Comparison of ENCODE assay signal across 22 cellular contexts in the genomic region with DNA sequence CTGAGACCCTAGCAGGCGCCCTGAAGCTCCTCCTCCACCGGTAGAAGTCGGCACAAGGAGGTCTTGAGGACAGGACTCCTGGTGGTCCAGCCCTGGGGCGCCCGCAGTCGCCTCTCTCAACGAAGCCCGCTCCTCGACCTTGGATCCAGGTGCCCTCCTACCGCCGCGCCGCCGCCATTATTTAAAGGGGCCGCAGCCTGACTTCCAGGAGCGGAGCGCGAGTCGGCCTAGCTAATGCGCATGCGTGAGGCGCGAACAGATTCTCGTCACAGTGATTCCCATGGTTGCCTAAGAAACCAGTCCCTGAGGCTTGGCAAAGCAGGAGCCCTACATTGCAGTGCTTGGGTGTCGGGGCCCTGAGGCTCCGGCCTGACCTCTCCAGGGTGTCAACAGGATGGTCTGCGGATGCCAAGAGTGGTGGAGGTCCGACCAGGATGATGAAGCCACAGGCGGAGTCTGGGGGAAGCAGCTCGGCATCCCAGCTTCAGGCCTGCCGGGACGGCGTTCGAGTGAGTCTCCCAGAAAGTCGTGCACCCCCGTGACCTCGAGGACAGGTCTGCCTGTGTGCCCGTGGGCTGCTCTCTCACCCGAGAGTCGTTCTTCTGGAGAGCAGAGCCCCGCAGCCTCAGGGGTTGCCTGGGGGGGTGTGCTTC.
A peak's percentile ranks its signal among the peaks of the same experiment; 100 is the strongest.
DNase-seq lines count a peak whose midpoint lies in the region; ATAC-seq, FAIRE-seq and TF ChIP-seq lines count a peak whose summit lies in the region.
"Had no signal": no experiment of that assay in that cellular context is flagged by ENCODE, and none has a peak within 500 bp of the region (broad histone marks: within the 10 kb centered on the region; RNA-seq: fewer than 3 reads in every experiment).

No MANE protein-coding gene starts in this region.

- H3K36me3 ChIP-seq in K562 (ENCODE audit: control insufficient read depth, insufficient read depth, low read length) (no peaks in the 10 kb centered on the region), subcutaneous abdominal adipose tissue (ENCODE audit: control insufficient read depth in 5 of 5, insufficient read depth in 5 of 5, low read length in 5 of 5) (peaks cover 0 to 4% (median 0%) of the 10 kb centered on the region in 5 donors)
- H3K36me3 ChIP-seq: BLaER1 treated with 17β-estradiol and CSF1 and Interleukin-3, amounts not matched to agents 10 nM and 100 nM had no signal

- CTCF ChIA-PET in K562 (lab: Yijun Ruan, JAX; ENCODE audit: low intra/inter-chr PET ratio) = no interaction called here

- H3K9ac ChIP-seq in K562 (ENCODE audit: insufficient read depth in 1 of 2, low read depth in 2 of 2, low read length in 2 of 2) (no peak overlapping the region), subcutaneous abdominal adipose tissue (ENCODE audit: low read length in 5 of 5) (no peak overlapping the region)
- H3K9ac ChIP-seq: BLaER1 treated with 17β-estradiol and CSF1 and Interleukin-3, amounts not matched to agents 10 nM and 100 nM had no signal

- H3K4me1 ChIP-seq in K562 (replicated peaks in 1 of 2; ENCODE audit: control insufficient read depth in 2 of 2, insufficient read depth in 2 of 2, low read length in 2 of 2) (peaks cover 0 to 9% of the 10 kb centered on the region in 2 experiments; a peak in 1 of 5 replicates), subcutaneous abdominal adipose tissue (ENCODE audit: control insufficient read depth in 5 of 5, insufficient read depth in 5 of 5, low read length in 5 of 5) (peaks cover 0 to 7% (median 3%) of the 10 kb centered on the region in 5 donors)
- H3K4me1 ChIP-seq: A549; BLaER1 treated with 17β-estradiol and CSF1 and Interleukin-3, amounts not matched to agents 10 nM and 100 nM; Caco-2 had no signal

- H4K20me1 ChIP-seq in K562 (replicated peaks; ENCODE audit: control insufficient read depth, insufficient read depth, low read length) = no peaks in the 10 kb centered on the region
- H4K20me1 ChIP-seq: BLaER1 treated with 17β-estradiol and CSF1 and Interleukin-3, amounts not matched to agents 10 nM and 100 nM had no signal

- POLR2A ChIA-PET in K562 (lab: Yijun Ruan, JAX) = interaction anchor here (0.6 kb wide), 1 partner anchor 1284 kb away, joined by 3 read pairs; no protein-coding TSS in a partner anchor

- ATAC-seq in K562 = no peak
- ATAC-seq in HG02840 (IDR thresholded peaks at IDR 0.05; ENCODE audit: low FRiP score, unreplicated experiment) = no peak
- ATAC-seq: A549; CD8-positive, alpha-beta T cell; GM12878 had no signal

- H3K4me3 ChIP-seq in K562 = peak overlapping the region; percentile 7; the same call in 1 of the 2 replicates
- peak overlapping the region in 3 of 5 donors; percentile 3 to 27 (median 5) for H3K4me3 ChIP-seq in subcutaneous abdominal adipose tissue (ENCODE audit: low read depth in 1 of 5, low read length in 5 of 5)
- H3K4me3 ChIP-seq: A549; BLaER1 treated with 17β-estradiol and CSF1 and Interleukin-3, amounts not matched to agents 10 nM and 100 nM; GM12878 had no signal

- no peak for TF ChIP-seq CTCF in K562 (IDR thresholded peaks at IDR 0.05 in 2 of 3, conservative IDR thresholded peaks at IDR 0.05 in 1 of 3; ENCODE audit: insufficient read depth in 2 of 3, low read depth in 1 of 3, low read length in 3 of 3)

- H3K9me1 ChIP-seq in K562 (ENCODE audit: control insufficient read depth, insufficient read depth, low read length) = no peaks in the 10 kb centered on the region

- H3K4me2 ChIP-seq in K562 (ENCODE audit: insufficient read depth, low read length) = no peak overlapping the region
- H3K4me2 ChIP-seq: A549; BLaER1 treated with 17β-estradiol and CSF1 and Interleukin-3, amounts not matched to agents 10 nM and 100 nM had no signal

- H3K9me3 ChIP-seq in K562 (replicated peaks; ENCODE audit: control insufficient read depth, insufficient read depth, low read depth, low read length) (no peaks in the 10 kb centered on the region; the same call in 1 of the 2 replicates), subcutaneous abdominal adipose tissue (ENCODE audit: control insufficient read depth in 5 of 5, low read length in 5 of 5) (peaks cover 23 to 93% (median 89%) of the 10 kb centered on the region in 5 donors)

- no peak for FAIRE-seq in K562 (lab: Jason Lieb, UNC)
- FAIRE-seq: A549, D721Med, GM12878, GM12892, GM18507 had no signal

- in situ Hi-C loops in K562 (cut with MboI) = no loop called here

- TF ChIP-seq RAD21 in K562 (CRISPR knock-in tag; conservative IDR thresholded peaks at IDR 0.05 in 1 of 2, IDR thresholded peaks at IDR 0.05 in 1 of 2) = no peak

- no TSS peak for BruUV-seq in K562 (replicated peaks; lab: Mats Ljungman, UMichigan)

- no peaks in the 10 kb centered on the region for H3K79me2 ChIP-seq in K562 (ENCODE audit: control insufficient read depth, insufficient read depth, low read length)

- H3K27me3 ChIP-seq in K562 (ENCODE audit: control insufficient read depth in 2 of 2, insufficient read depth in 2 of 2, low read length in 2 of 2) (no peaks in the 10 kb centered on the region), subcutaneous abdominal adipose tissue (ENCODE audit: control insufficient read depth in 5 of 5, insufficient read depth in 4 of 5, low read length in 5 of 5) (no peaks in the 10 kb centered on the region)
- H3K27me3 ChIP-seq: BLaER1 treated with 17β-estradiol and CSF1 and Interleukin-3, amounts not matched to agents 10 nM and 100 nM had no signal

- H2AFZ ChIP-seq in K562 (ENCODE audit: low read depth, low read length) = no peak overlapping the region

- H3K27ac ChIP-seq in K562 (ENCODE audit: extremely low read depth, low read depth, low read length) (no peak overlapping the region), subcutaneous abdominal adipose tissue (ENCODE audit: low read depth, low read length) (no peak overlapping the region)
- H3K27ac ChIP-seq: 22Rv1; A549; BLaER1 treated with 17β-estradiol and CSF1 and Interleukin-3, amounts not matched to agents 10 nM and 100 nM; C4-2B had no signal

- intact Hi-C loops in K562 (cut with micrococcal nuclease) = no loop called here

- no peak for TF ChIP-seq POLR2A in K562 (conservative IDR thresholded peaks at IDR 0.05)

- TF ChIP-seq EP300 in K562 (IDR thresholded peaks at IDR 0.05; ENCODE audit: low read length) = no peak

- 2% methylated on average over 24 of the region's 41 CpGs for WGBS in K562 (ENCODE audit: insufficient coverage, low coverage, missing lambda C conversion rate)

- DNase-seq in Daoy (ENCODE audit: low read depth) (peak; percentile 26), K562 (ENCODE audit: extremely low read depth in 1 of 4, low spot score in 3 of 4) (peak in 1 of 4 experiments; percentile 6), NCI-H2029 treated with DMSO at 0.1 percent for 48 hours (lab: John Stamatoyannopoulos, UW) (no peak)
- DNase-seq in activated CD4-positive, CD25-positive, alpha-beta regulatory T cell treated with anti-CD3 and anti-CD28 coated beads, Interleukin-2, amount 50 U/mL, for 72 hours = no peak
- DNase-seq: AML-193; Caco-2; Calu3; CD4-positive, alpha-beta T cell; CD8-positive, alpha-beta T cell; DMS79 treated with DMSO at 0.1 percent for 48 hours; EL; GDM1 had no signal

TF ChIP-seq in K562, 482 proteins besides CTCF, POLR2A, EP300 and RAD21:
- peak in 1 of 3 experiments; percentile 28 for TF ChIP-seq YY1 (IDR thresholded peaks at IDR 0.05; ENCODE audit: borderline replicate concordance in 1 of 3, control insufficient read depth in 1 of 3, extremely low read depth in 1 of 3, insufficient read depth in 3 of 3, insufficient read length in 1 of 3, insufficient replicate concordance in 2 of 3, low read depth in 1 of 3, low read length in 2 of 3)
- no peak for TF ChIP-seq ZNF76 (CRISPR knock-in tag; IDR thresholded peaks at IDR 0.05; ENCODE audit: borderline replicate concordance)
- peak; percentile 76 to 78 for TF ChIP-seq NRF1 (conservative IDR thresholded peaks at IDR 0.05 in 1 of 2, IDR thresholded peaks at IDR 0.05 in 1 of 2)
- no peak for TF ChIP-seq BRCA1 (IDR thresholded peaks at IDR 0.05)
- TF ChIP-seq BRCA1 (CRISPR knock-in tag; IDR thresholded peaks at IDR 0.05) = no peak
- TF ChIP-seq ATF7 (IDR thresholded peaks at IDR 0.05) = no peak
- TF ChIP-seq ESRRB (CRISPR knock-in tag; IDR thresholded peaks at IDR 0.05; ENCODE audit: borderline replicate concordance) = no peak
- TF ChIP-seq CREB3L1 (IDR thresholded peaks at IDR 0.05; ENCODE audit: borderline replicate concordance, low read depth) = no peak
